Comparison of ENCODE assay signal across 1 cellular context in the genomic region with DNA sequence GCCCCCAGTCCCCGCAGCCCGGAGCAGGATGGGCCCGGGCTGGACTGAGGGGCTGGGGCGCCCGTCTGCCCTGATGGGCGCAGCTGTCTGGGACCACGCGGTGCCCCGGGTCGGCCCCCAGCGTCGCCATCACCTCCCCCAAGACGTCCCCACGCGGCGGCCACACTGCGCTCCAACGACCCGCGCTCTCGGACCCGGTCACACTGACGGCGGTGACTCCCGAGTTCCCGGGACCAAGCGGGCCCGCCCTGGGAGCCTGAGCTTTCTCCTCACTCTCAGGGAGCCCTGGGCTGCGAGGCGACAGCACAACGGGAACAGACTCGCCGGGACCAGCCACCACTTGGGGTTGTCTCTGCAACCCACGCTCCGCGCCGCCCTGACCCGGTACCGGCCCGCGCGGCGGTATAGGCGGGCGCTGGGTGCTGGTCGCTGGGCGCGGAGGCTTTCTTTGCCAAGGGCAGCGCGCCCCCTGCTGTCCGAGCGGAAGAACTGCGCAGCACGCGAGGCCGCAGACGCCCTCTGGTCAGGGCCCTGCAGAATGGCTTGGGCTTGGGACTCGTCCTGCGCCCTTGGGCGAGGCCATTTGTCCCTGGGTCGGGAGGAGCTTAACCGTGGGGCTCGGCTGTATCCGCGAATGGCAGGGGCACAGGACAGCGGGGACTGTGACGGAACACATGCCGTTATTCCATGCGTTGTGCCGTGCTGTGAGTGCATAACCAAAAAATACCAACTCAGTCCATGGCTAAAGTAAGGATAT.
TF ChIP-seq lines count a peak whose summit lies in the region.

No MANE protein-coding gene starts in this region.

TF ChIP-seq in HepG2, 621 proteins besides CTCF, POLR2A, EP300 and RAD21 (continued from another document and continues in another):
- TF ChIP-seq GMEB1 (CRISPR knock-in tag; IDR thresholded peaks at IDR 0.05; ENCODE audit: borderline replicate concordance): peak; percentile 70
- TF ChIP-seq MXI1 (IDR thresholded peaks at IDR 0.05; ENCODE audit: borderline replicate concordance, low read depth, low read length): peak; percentile 49; the same call in 1 of the 3 replicates
- 0 out of 2 replicates have a peak, but pooled peaks have one; percentile 17 for TF ChIP-seq TFE3 (CRISPR knock-in tag; IDR thresholded peaks at IDR 0.05)
- TF ChIP-seq KMT2B (CRISPR knock-in tag; IDR thresholded peaks at IDR 0.05): 0 out of 2 replicates have a peak, but pooled peaks have one; percentile 26
- TF ChIP-seq CEBPB (IDR thresholded peaks at IDR 0.05; ENCODE audit: borderline replicate concordance, low read depth, low read length): no peak
- TF ChIP-seq U2AF2 (IDR thresholded peaks at IDR 0.05; ENCODE audit: low read depth, low read length): no peak
- TF ChIP-seq, protein P1, sequence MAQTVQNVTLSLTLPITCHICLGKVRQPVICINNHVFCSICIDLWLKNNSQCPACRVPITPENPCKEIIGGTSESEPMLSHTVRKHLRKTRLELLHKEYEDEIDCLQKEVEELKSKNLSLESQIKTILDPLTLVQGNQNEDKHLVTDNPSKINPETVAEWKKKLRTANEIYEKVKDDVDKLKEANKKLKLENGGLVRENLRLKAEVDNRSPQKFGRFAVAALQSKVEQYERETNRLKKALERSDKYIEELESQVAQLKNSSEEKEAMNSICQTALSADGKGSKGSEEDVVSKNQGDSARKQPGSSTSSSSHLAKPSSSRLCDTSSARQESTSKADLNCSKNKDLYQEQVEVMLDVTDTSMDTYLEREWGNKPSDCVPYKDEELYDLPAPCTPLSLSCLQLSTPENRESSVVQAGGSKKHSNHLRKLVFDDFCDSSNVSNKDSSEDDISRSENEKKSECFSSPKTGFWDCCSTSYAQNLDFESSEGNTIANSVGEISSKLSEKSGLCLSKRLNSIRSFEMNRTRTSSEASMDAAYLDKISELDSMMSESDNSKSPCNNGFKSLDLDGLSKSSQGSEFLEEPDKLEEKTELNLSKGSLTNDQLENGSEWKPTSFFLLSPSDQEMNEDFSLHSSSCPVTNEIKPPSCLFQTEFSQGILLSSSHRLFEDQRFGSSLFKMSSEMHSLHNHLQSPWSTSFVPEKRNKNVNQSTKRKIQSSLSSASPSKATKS (CRISPR knock-in tag; IDR thresholded peaks at IDR 0.05): 0 out of 2 replicates have a peak, but pooled peaks have one; percentile 53
- TF ChIP-seq SAFB2 (CRISPR knock-in tag; IDR thresholded peaks at IDR 0.05; ENCODE audit: borderline replicate concordance, low read depth): no peak
- peak; percentile 61 for TF ChIP-seq KAT8 (CRISPR knock-in tag; IDR thresholded peaks at IDR 0.05)
- TF ChIP-seq RXRB (CRISPR knock-in tag; IDR thresholded peaks at IDR 0.05; ENCODE audit: borderline replicate concordance): peak; percentile 71
- TF ChIP-seq FOXK2 (IDR thresholded peaks at IDR 0.05): no peak
- no peak for TF ChIP-seq PRDM15 (CRISPR knock-in tag; IDR thresholded peaks at IDR 0.05)
- TF ChIP-seq NR2F2 (IDR thresholded peaks at IDR 0.05; ENCODE audit: borderline replicate concordance, low read depth): no peak
- 0 out of 2 replicates have a peak, but pooled peaks have one; percentile 51 for TF ChIP-seq TARDBP (CRISPR knock-in tag; IDR thresholded peaks at IDR 0.05)
- TF ChIP-seq MZF1 (CRISPR knock-in tag; IDR thresholded peaks at IDR 0.05; ENCODE audit: borderline replicate concordance): no peak
- peak; percentile 73; the same call in 1 of the 2 replicates for TF ChIP-seq ZNF446 (CRISPR knock-in tag; IDR thresholded peaks at IDR 0.05)
- peak; percentile 84 for TF ChIP-seq SALL2 (CRISPR knock-in tag; IDR thresholded peaks at IDR 0.05)
- TF ChIP-seq ZGPAT (CRISPR knock-in tag; IDR thresholded peaks at IDR 0.05): peak; percentile 77
- TF ChIP-seq HNF4G (IDR thresholded peaks at IDR 0.05; ENCODE audit: borderline replicate concordance, low read depth, low read length): no peak
- TF ChIP-seq HNF4G (CRISPR knock-in tag; IDR thresholded peaks at IDR 0.05; ENCODE audit: borderline replicate concordance, low read depth): peak; percentile 49; the same call in 1 of the 2 replicates
- no peak for TF ChIP-seq AGO1 (IDR thresholded peaks at IDR 0.05; ENCODE audit: low read depth, low read length, poor library complexity, severe bottlenecking)
- TF ChIP-seq SUZ12 (IDR thresholded peaks at IDR 0.05; ENCODE audit: low read depth, low read length): no peak
- TF ChIP-seq, protein P2, sequence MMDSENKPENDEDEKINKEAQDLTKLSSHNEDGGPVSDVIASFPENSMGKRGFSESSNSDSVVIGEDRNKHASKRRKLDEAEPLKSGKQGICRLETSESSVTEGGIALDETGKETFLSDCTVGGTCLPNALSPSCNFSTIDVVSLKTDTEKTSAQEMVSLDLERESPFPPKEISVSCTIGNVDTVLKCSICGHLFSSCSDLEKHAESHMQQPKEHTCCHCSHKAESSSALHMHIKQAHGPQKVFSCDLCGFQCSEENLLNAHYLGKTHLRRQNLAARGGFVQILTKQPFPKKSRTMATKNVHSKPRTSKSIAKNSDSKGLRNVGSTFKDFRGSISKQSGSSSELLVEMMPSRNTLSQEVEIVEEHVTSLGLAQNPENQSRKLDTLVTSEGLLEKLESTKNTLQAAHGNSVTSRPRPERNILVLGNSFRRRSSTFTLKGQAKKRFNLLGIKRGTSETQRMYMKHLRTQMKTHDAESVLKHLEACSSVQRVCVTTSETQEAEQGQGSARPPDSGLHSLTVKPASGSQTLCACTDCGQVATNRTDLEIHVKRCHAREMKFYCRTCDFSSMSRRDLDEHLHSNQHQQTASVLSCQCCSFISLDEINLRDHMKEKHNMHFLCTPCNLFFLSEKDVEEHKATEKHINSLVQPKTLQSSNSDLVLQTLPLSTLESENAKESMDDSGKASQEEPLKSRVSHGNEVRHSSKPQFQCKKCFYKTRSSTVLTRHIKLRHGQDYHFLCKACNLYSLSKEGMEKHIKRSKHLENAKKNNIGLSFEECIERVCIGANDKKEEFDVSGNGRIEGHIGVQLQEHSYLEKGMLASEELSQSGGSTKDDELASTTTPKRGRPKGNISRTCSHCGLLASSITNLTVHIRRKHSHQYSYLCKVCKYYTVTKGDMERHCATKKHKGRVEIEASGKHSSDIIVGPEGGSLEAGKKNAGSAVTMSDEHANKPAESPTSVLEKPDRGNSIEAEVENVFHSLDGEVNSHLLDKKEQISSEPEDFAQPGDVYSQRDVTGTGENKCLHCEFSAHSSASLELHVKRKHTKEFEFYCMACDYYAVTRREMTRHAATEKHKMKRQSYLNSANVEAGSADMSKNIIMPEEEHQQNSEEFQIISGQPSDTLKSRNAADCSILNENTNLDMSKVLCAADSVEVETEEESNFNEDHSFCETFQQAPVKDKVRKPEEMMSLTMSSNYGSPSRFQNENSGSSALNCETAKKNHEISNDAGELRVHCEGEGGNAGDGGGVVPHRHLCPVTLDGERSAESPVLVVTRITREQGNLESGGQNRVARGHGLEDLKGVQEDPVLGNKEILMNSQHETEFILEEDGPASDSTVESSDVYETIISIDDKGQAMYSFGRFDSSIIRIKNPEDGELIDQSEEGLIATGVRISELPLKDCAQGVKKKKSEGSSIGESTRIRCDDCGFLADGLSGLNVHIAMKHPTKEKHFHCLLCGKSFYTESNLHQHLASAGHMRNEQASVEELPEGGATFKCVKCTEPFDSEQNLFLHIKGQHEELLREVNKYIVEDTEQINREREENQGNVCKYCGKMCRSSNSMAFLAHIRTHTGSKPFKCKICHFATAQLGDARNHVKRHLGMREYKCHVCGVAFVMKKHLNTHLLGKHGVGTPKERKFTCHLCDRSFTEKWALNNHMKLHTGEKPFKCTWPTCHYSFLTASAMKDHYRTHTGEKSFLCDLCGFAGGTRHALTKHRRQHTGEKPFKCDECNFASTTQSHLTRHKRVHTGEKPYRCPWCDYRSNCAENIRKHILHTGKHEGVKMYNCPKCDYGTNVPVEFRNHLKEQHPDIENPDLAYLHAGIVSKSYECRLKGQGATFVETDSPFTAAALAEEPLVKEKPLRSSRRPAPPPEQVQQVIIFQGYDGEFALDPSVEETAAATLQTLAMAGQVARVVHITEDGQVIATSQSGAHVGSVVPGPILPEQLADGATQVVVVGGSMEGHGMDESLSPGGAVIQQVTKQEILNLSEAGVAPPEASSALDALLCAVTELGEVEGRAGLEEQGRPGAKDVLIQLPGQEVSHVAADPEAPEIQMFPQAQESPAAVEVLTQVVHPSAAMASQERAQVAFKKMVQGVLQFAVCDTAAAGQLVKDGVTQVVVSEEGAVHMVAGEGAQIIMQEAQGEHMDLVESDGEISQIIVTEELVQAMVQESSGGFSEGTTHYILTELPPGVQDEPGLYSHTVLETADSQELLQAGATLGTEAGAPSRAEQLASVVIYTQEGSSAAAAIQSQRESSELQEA (CRISPR knock-in tag; IDR thresholded peaks at IDR 0.05; ENCODE audit: not compliant biosample characterization): peak; percentile 53
- no peak for TF ChIP-seq CREM (IDR thresholded peaks at IDR 0.05)
- TF ChIP-seq CREM (CRISPR knock-in tag; IDR thresholded peaks at IDR 0.05): no peak
- TF ChIP-seq ZNF260 (CRISPR knock-in tag; IDR thresholded peaks at IDR 0.05; ENCODE audit: borderline replicate concordance, low read depth): no peak
- peak; percentile 33; the same call in 1 of the 2 replicates for TF ChIP-seq RARA (CRISPR knock-in tag; IDR thresholded peaks at IDR 0.05)
- no peak for TF ChIP-seq PTBP1 (IDR thresholded peaks at IDR 0.05; ENCODE audit: low read depth, low read length, poor library complexity, severe bottlenecking)
- peak; percentile 82 for TF ChIP-seq MEIS1 (CRISPR knock-in tag; IDR thresholded peaks at IDR 0.05; ENCODE audit: borderline replicate concordance)
- peak; percentile 46; the same call in 1 of the 2 replicates for TF ChIP-seq ELF1 (CRISPR knock-in tag; IDR thresholded peaks at IDR 0.05)
- TF ChIP-seq ZC3H4 (CRISPR knock-in tag; IDR thresholded peaks at IDR 0.05; ENCODE audit: borderline replicate concordance): no peak
- no peak for TF ChIP-seq NR2F1 (CRISPR knock-in tag; IDR thresholded peaks at IDR 0.05)
- peak; percentile 92 for TF ChIP-seq ZNF598 (CRISPR knock-in tag; IDR thresholded peaks at IDR 0.05; ENCODE audit: borderline replicate concordance)
- peak; percentile 46 for TF ChIP-seq ZNF781 (CRISPR knock-in tag; IDR thresholded peaks at IDR 0.05; ENCODE audit: borderline replicate concordance, not compliant biosample characterization)
- TF ChIP-seq XBP1 (CRISPR knock-in tag; IDR thresholded peaks at IDR 0.05): no peak
- TF ChIP-seq FOXK1 (CRISPR knock-in tag; IDR thresholded peaks at IDR 0.05; ENCODE audit: borderline replicate concordance, low read depth): no peak
- TF ChIP-seq ISL2 (CRISPR knock-in tag; IDR thresholded peaks at IDR 0.05): no peak
